In genomic region chrX:15335135-15336022, GRCh38 we compare ENCODE assay signal across 1 cellular context.
A peak's percentile ranks its signal among the peaks of the same experiment; 100 is the strongest.
TF ChIP-seq lines count a peak whose summit lies in the region.

PIGA (minus strand) TSS chrX:15335523; CDS start chrX:15331930, 3,593 bp downstream.

TF ChIP-seq in HEK293, 187 proteins besides CTCF, POLR2A, EP300 and RAD21 (continued from another document):
- TF ChIP-seq ZNF561 (tag by site-specific recombination; IDR thresholded peaks at IDR 0.05; ENCODE audit: borderline replicate concordance), result peak; percentile 23; the same call in 1 of the 2 replicates
- peak; percentile 52; the same call in 1 of the 2 replicates for TF ChIP-seq ZFP37 (tag by site-specific recombination; IDR thresholded peaks at IDR 0.05)
- TF ChIP-seq SCRT1 (tag by site-specific recombination; IDR thresholded peaks at IDR 0.05; ENCODE audit: borderline replicate concordance), result no peak
- TF ChIP-seq ZBTB10 (tag by site-specific recombination; IDR thresholded peaks at IDR 0.05), result no peak
- peak; percentile 92 for TF ChIP-seq ZBTB11 (tag by site-specific recombination; conservative IDR thresholded peaks at IDR 0.05; ENCODE audit: low read depth)
- peak; percentile 14; the same call in 1 of the 2 replicates for TF ChIP-seq ZNF394 (tag by site-specific recombination; IDR thresholded peaks at IDR 0.05; ENCODE audit: borderline replicate concordance)
- TF ChIP-seq BCL11B (tag by site-specific recombination; IDR thresholded peaks at IDR 0.05; ENCODE audit: low read depth), result no peak
- peak; percentile 40; the same call in 1 of the 2 replicates for TF ChIP-seq KLF17 (tag by site-specific recombination; IDR thresholded peaks at IDR 0.05)
- TF ChIP-seq KLF10 (tag by site-specific recombination; IDR thresholded peaks at IDR 0.05), result peak; percentile 99
- TF ChIP-seq ZSCAN30 (tag by site-specific recombination; IDR thresholded peaks at IDR 0.05), result 0 out of 2 replicates have a peak, but pooled peaks have one; percentile 30
- peak; percentile 79 for TF ChIP-seq KLF9 (tag by site-specific recombination; IDR thresholded peaks at IDR 0.05; ENCODE audit: low read depth)
- peak; percentile 89 for TF ChIP-seq ZNF341 (tag by site-specific recombination; IDR thresholded peaks at IDR 0.05; ENCODE audit: low read depth)
- peak; percentile 48; the same call in 1 of the 2 replicates for TF ChIP-seq ZNF501 (tag by site-specific recombination; IDR thresholded peaks at IDR 0.05)
- TF ChIP-seq SP7 (tag by site-specific recombination; IDR thresholded peaks at IDR 0.05), result 0 out of 2 replicates have a peak, but pooled peaks have one; percentile 20
- TF ChIP-seq SP3 (tag by site-specific recombination; IDR thresholded peaks at IDR 0.05), result peak; percentile 64; the same call in 1 of the 2 replicates
- no peak for TF ChIP-seq ZNF416 (tag by site-specific recombination; IDR thresholded peaks at IDR 0.05)
- 0 out of 2 replicates have a peak, but pooled peaks have one; percentile 17 for TF ChIP-seq ZNF423 (tag by site-specific recombination; IDR thresholded peaks at IDR 0.05)
- TF ChIP-seq ZNF211 (tag by site-specific recombination; IDR thresholded peaks at IDR 0.05; ENCODE audit: low read depth), result no peak
- no peak for TF ChIP-seq PATZ1 (tag by site-specific recombination; IDR thresholded peaks at IDR 0.05)
